ENCODE assay signal across 15 cellular contexts in genomic region chr3:172148269-172148668, GRCh38.
A peak's percentile ranks its signal among the peaks of the same experiment; 100 is the strongest.
DNase-seq lines count a peak whose midpoint lies in the region; ATAC-seq, FAIRE-seq and TF ChIP-seq lines count a peak whose summit lies in the region.
"Had no signal": no experiment of that assay in that cellular context is flagged by ENCODE, and none has a peak within 500 bp of the region (broad histone marks: within the 10 kb centered on the region; RNA-seq: fewer than 3 reads in every experiment).

No MANE protein-coding gene starts in this region.

- H3K4me1 Mint-ChIP-seq in activated CD4-positive, alpha-beta memory T cell treated with anti-CD3 and anti-CD28 coated beads, Interleukin-2, amount 10 ng/mL, durations not matched to agents 7 days and 5 days = peaks cover 38% of the 10 kb centered on the region

- TF ChIP-seq POLR2A in GM12891 (IDR thresholded peaks at IDR 0.05; ENCODE audit: low read depth, low read length) = no peak

- H3K27me3 ChIP-seq in brain microvascular endothelial cell (replicated peaks) (no peaks in the 10 kb centered on the region), neutrophil (no peaks in the 10 kb centered on the region)
- H3K27me3 ChIP-seq: esophagus squamous epithelium, suprapubic skin had no signal

- in situ Hi-C loops in brain microvascular endothelial cell (cut with HindIII; ENCODE audit: low pct_ligation_motif_present, low sequenced_read_pairs) = no loop called here

- no peak overlapping the region for H3K4me3 ChIP-seq in brain microvascular endothelial cell (ENCODE audit: low read depth, low read length)
- no peak overlapping the region for H3K4me3 ChIP-seq in neutrophil (ENCODE audit: low read depth in 1 of 2, low read length in 1 of 2)
- H3K4me3 ChIP-seq: esophagus squamous epithelium, suprapubic skin had no signal

- no peak overlapping the region for H3K4me3 Mint-ChIP-seq in activated CD4-positive, alpha-beta memory T cell treated with anti-CD3 and anti-CD28 coated beads, Interleukin-2, amount 10 ng/mL, durations not matched to agents 7 days and 5 days
- H3K4me3 Mint-ChIP-seq: activated CD4-positive, alpha-beta T cell treated with anti-CD3 and anti-CD28 coated beads, Interleukin-2, amount 10 ng/mL, durations not matched to agents 7 days and 5 days; CD8-positive, alpha-beta memory T cell; T-cell had no signal

- no peaks in the 10 kb centered on the region for H3K36me3 Mint-ChIP-seq in activated CD4-positive, alpha-beta memory T cell treated with anti-CD3 and anti-CD28 coated beads, Interleukin-2, amount 10 ng/mL, durations not matched to agents 7 days and 5 days (ENCODE audit: low read depth)

- no peak overlapping the region for H3K27ac Mint-ChIP-seq in activated CD4-positive, alpha-beta memory T cell treated with anti-CD3 and anti-CD28 coated beads, Interleukin-2, amount 10 ng/mL, durations not matched to agents 7 days and 5 days
- H3K27ac Mint-ChIP-seq: activated CD4-positive, alpha-beta T cell treated with anti-CD3 and anti-CD28 coated beads, Interleukin-2, amount 10 ng/mL, durations not matched to agents 7 days and 5 days; T-cell had no signal

- H3K27me3 Mint-ChIP-seq in activated CD4-positive, alpha-beta memory T cell treated with anti-CD3 and anti-CD28 coated beads, Interleukin-2, amount 10 ng/mL, durations not matched to agents 7 days and 5 days = no peaks in the 10 kb centered on the region
- H3K27me3 Mint-ChIP-seq: activated CD4-positive, alpha-beta T cell treated with anti-CD3 and anti-CD28 coated beads, Interleukin-2, amount 10 ng/mL, durations not matched to agents 7 days and 5 days; CD8-positive, alpha-beta memory T cell; T-cell had no signal

- H3K27ac ChIP-seq in brain microvascular endothelial cell (peak overlapping the region; percentile 37), neutrophil (peak overlapping the region; percentile 78)
- H3K27ac ChIP-seq: esophagus squamous epithelium, suprapubic skin had no signal

- CTCF ChIA-PET in activated CD4-positive, alpha-beta memory T cell treated with anti-CD3 and anti-CD28 coated beads, Interleukin-2, amount 10 ng/mL, durations not matched to agents 7 days and 5 days (lab: Charles Lee) = no interaction called here

- H3K4me1 ChIP-seq in neutrophil (ENCODE audit: control insufficient read depth in 1 of 2, insufficient read depth in 1 of 2, low read depth in 1 of 2, low read length in 1 of 2) = peaks cover 69 to 75% of the 10 kb centered on the region in 2 experiments

- no peak for FAIRE-seq in GM12891 (lab: Jason Lieb, UNC)
- no peak for FAIRE-seq in HTR-8/SVneo (lab: Jason Lieb, UNC)

- H3K9me3 Mint-ChIP-seq in activated CD4-positive, alpha-beta memory T cell treated with anti-CD3 and anti-CD28 coated beads, Interleukin-2, amount 10 ng/mL, durations not matched to agents 7 days and 5 days = no peaks in the 10 kb centered on the region
- H3K9me3 Mint-ChIP-seq: activated CD4-positive, alpha-beta T cell treated with anti-CD3 and anti-CD28 coated beads, Interleukin-2, amount 10 ng/mL, durations not matched to agents 7 days and 5 days; CD8-positive, alpha-beta memory T cell; T-cell had no signal

- POLR2A ChIA-PET in activated CD4-positive, alpha-beta memory T cell treated with anti-CD3 and anti-CD28 coated beads, Interleukin-2, amount 10 ng/mL, durations not matched to agents 7 days and 5 days (lab: Charles Lee) = no interaction called here

- no peak for ATAC-seq in HG03432 (IDR thresholded peaks at IDR 0.05; ENCODE audit: unreplicated experiment)
- ATAC-seq: right cardiac atrium, T-cell had no signal

- no peaks in the 10 kb centered on the region for H3K9me3 ChIP-seq in neutrophil
- H3K9me3 ChIP-seq: esophagus squamous epithelium, suprapubic skin had no signal

- H3K36me3 ChIP-seq in brain microvascular endothelial cell (replicated peaks) (peaks cover 16% of the 10 kb centered on the region), neutrophil (no peaks in the 10 kb centered on the region)
- H3K36me3 ChIP-seq: esophagus squamous epithelium, suprapubic skin had no signal

- TF ChIP-seq CTCF in brain microvascular endothelial cell (IDR thresholded peaks at IDR 0.05; ENCODE audit: low read depth, low read length, missing control alignments) (no peak), neutrophil (IDR thresholded peaks at IDR 0.05) (no peak)

- DNase-seq in GM12891 (ENCODE audit: insufficient read length, low spot score) = no peak
- peak; percentile 40 for DNase-seq in MV-4-11 (lab: John Stamatoyannopoulos, UW)
- no peak for DNase-seq in brain microvascular endothelial cell
- DNase-seq in activated CD4-positive, alpha-beta memory T cell treated with anti-CD3 and anti-CD28 coated beads, Interleukin-2, amount 10 ng/mL, durations not matched to agents 7 days and 5 days = no peak
- no peak for DNase-seq in HTR-8/SVneo (ENCODE audit: insufficient read length, low spot score)
- DNase-seq: activated CD4-positive, alpha-beta T cell treated with anti-CD3 and anti-CD28 coated beads, Interleukin-2, amount 10 ng/mL, durations not matched to agents 7 days and 5 days; caudate nucleus; CD8-positive, alpha-beta memory T cell; esophagus squamous epithelium; NCI-H510A; right cardiac atrium; T-cell had no signal

TF ChIP-seq in GM12891, 5 proteins besides CTCF, POLR2A, EP300 and RAD21:
- TF ChIP-seq SPI1 (IDR thresholded peaks at IDR 0.05; ENCODE audit: low read depth, low read length) = peak; percentile 50; the same call in 1 of the 2 replicates
- no peak for TF ChIP-seq POLR2AphosphoS5 (IDR thresholded peaks at IDR 0.05; ENCODE audit: low read depth, low read length)
TF ChIP-seq in GM12891: peak in this region for 1.
